In genomic region chr5:134345476-134345875, GRCh38 we compare ENCODE assay signal across 1 cellular context. TPM values are rescaled to one million over a fixed set of nuclear protein-coding genes. Genes with fewer than 3 reads are reported as not detected.
"Had no signal": no experiment of that assay in that cellular context is flagged by ENCODE, and none has a peak within 500 bp of the region (broad histone marks: within the 10 kb centered on the region; RNA-seq: fewer than 3 reads in every experiment).

No MANE protein-coding gene starts in this region.

RNA-seq across cellular contexts. Expression of gene CDKL3, which starts 21.5 kb away (rescaled TPM):
- total RNA-seq: PC-3 had no signal
